ENCODE assay signal across 18 cellular contexts in the genomic region with DNA sequence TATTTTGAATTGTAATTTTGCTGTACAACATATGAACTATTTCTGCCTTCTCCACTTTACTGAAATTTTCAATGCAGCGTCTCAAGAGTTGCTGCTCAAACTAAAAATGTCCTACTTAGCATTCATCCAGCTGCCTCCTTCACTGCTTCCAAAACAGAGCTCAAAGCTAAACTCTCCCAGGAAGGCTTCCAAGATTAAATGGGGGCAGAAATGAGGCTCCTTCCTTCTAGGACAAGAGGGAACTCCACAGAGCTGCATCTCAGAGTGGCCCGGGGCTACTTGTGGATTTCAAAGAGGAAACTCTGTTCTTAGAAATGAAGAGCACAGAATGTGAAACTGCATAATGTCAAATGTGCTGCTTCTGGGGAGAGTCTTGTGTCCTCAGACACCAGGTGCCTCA.
"Had no signal": no experiment of that assay in that cellular context is flagged by ENCODE, and none has a peak within 500 bp of the region (broad histone marks: within the 10 kb centered on the region; RNA-seq: fewer than 3 reads in every experiment).

No MANE protein-coding gene starts in this region.

- H3K27me3 ChIP-seq: dorsolateral prefrontal cortex, esophagus squamous epithelium, suprapubic skin, thyroid gland, upper lobe of left lung, uterus had no signal

- H3K27ac ChIP-seq: epithelial cell of prostate, esophagus squamous epithelium, suprapubic skin, thyroid gland, upper lobe of left lung, uterus had no signal

- H3K4me1 ChIP-seq: esophagus squamous epithelium, suprapubic skin, thyroid gland, upper lobe of left lung, uterus had no signal

- H3K9me3 ChIP-seq: suprapubic skin, thyroid gland, uterus had no signal

- DNase-seq: cortex of kidney; dorsolateral prefrontal cortex; effector CD8-positive, alpha-beta T cell; esophagus squamous epithelium; foreskin fibroblast; kidney glomerular epithelial cell; mammary epithelial cell; naive B cell; nephron progenitor cell; right cardiac atrium; small intestine; stimulated activated CD4-positive, alpha-beta T cell treated with anti-CD3 and anti-CD28 coated beads, Interleukin-12 subunit alpha, Interleukin-12 subunit beta, amount 100 ng/mL, for 4 hours; stimulated activated naive CD4-positive, alpha-beta T cell treated with Interleukin-2 at 50 U/mL for 16 hours; thyroid gland; upper lobe of left lung; uterus had no signal

- H3K4me3 ChIP-seq: dorsolateral prefrontal cortex, esophagus squamous epithelium, suprapubic skin, thyroid gland, upper lobe of left lung, uterus had no signal

- H3K36me3 ChIP-seq: esophagus squamous epithelium, suprapubic skin, thyroid gland, upper lobe of left lung, uterus had no signal
